Comparison of ENCODE assay signal across 7 cellular contexts in the genomic region with DNA sequence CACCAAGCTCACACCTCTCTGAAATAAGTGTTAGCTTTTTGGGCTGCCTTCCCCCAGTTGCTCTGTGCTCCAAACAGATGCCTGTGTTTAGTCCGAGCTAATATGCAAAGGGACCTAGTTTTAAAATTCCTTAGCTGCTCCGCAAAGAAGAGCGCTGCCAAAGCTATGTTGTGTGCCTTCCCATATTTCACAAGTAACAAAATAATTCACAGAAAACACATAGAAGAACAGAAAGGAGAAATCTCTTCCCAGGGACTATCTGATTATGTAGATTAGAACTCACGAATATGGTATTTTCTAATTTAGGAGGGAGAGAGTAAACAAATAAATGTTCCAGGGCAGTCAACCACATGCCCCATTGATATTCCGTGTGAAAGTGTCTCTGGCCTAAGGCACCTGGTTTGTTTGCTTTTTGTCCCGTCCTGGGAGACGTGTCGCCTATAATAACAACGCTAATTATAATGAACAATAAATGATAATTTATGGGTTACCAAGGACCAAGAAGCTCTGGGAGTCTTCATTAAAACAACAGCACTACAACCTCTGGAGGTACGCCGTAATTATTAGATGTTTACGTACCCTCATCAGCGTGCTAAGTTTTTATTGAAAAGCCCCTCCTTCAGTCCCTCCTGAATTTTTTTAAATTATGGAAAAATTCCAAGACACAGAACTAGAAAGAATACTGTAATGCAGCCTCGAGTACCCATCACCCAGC. TPM values are rescaled to one million over a fixed set of nuclear protein-coding genes. Genes with fewer than 3 reads are reported as not detected.
A peak's percentile ranks its signal among the peaks of the same experiment; 100 is the strongest.
DNase-seq lines count a peak whose midpoint lies in the region; ATAC-seq and TF ChIP-seq lines count a peak whose summit lies in the region.

No MANE protein-coding gene starts in this region.

- ATAC-seq in foreskin keratinocyte, result no peak

- H3K4me1 ChIP-seq in foreskin keratinocyte, result peaks cover 17% of the 10 kb centered on the region
- H3K4me1 ChIP-seq in skeletal muscle tissue (ENCODE audit: control insufficient read depth in 3 of 3, insufficient read depth in 3 of 3, low read length in 3 of 3), result peaks cover 3 to 11% (median 10%) of the 10 kb centered on the region in 3 donors

- in situ Hi-C loops in ACHN (cut with HindIII; ENCODE audit: low pct_ligation_motif_present, low pct_unique_long_range_greater_than_20kb, low sequenced_read_pairs), result no loop called here

- no peaks in the 10 kb centered on the region for H3K9me3 ChIP-seq in skeletal muscle tissue (ENCODE audit: control insufficient read depth in 3 of 3, low read length in 3 of 3)

- DNase-seq in HL-60 (ENCODE audit: low read depth in 1 of 2, low spot score in 1 of 2), result no peak
- DNase-seq in foreskin keratinocyte, result no peak
- no peak for DNase-seq in ACHN
- no peak for DNase-seq in glomerular visceral epithelial cell (ENCODE audit: extremely low spot score)
- DNase-seq in GM20000 (ENCODE audit: low spot score), result no peak

- 0 out of 2 replicates have a peak, but pooled peaks have one; percentile 32 for TF ChIP-seq POLR2A in Raji (IDR thresholded peaks at IDR 0.05; ENCODE audit: insufficient read depth, low read depth, low read length)

- H3K27ac ChIP-seq in HL-60 (replicated peaks), result peak overlapping the region; percentile 88
- H3K27ac ChIP-seq in foreskin keratinocyte, result peak overlapping the region; percentile 3
- peak overlapping the region; percentile 93 for H3K27ac ChIP-seq in skeletal muscle tissue (ENCODE audit: low read depth, low read length)

- peaks cover 0 to 3% (median 2%) of the 10 kb centered on the region in 3 donors for H3K36me3 ChIP-seq in skeletal muscle tissue (ENCODE audit: control insufficient read depth in 3 of 3, insufficient read depth in 3 of 3, low read length in 3 of 3)

- peak overlapping the region; percentile 66 to 92 (median 85) for H3K9ac ChIP-seq in skeletal muscle tissue (ENCODE audit: low read depth in 1 of 3, low read length in 3 of 3)

- TF ChIP-seq CTCF in HL-60 (IDR thresholded peaks at IDR 0.05; ENCODE audit: insufficient read depth, low read length) (no peak), foreskin keratinocyte (conservative IDR thresholded peaks at IDR 0.05) (no peak), GM20000 (IDR thresholded peaks at IDR 0.05; ENCODE audit: extremely low read depth, missing control alignments) (no peak)

- peak overlapping the region; percentile 99 for H3K4me3 ChIP-seq in HL-60 (replicated peaks; ENCODE audit: insufficient read depth, low read length)
- H3K4me3 ChIP-seq in skeletal muscle tissue (ENCODE audit: low read length in 3 of 3), result peak overlapping the region; percentile 90 to 94 (median 90)

- H3K27me3 ChIP-seq in HL-60 (ENCODE audit: insufficient read depth, poor library complexity, severe bottlenecking), result no peaks in the 10 kb centered on the region
- H3K27me3 ChIP-seq in foreskin keratinocyte, result no peaks in the 10 kb centered on the region
- no peaks in the 10 kb centered on the region for H3K27me3 ChIP-seq in skeletal muscle tissue (ENCODE audit: control insufficient read depth in 3 of 3, insufficient read depth in 3 of 3, low read length in 3 of 3)

RNA-seq across cellular contexts. Expression of a gene that starts 1.2 kb away (rescaled TPM):
- total RNA-seq in foreskin keratinocyte, result 26.9 and 34.0 TPM in 2 replicates
- polyA plus RNA-seq in foreskin keratinocyte, result 8.5 and 13.9 TPM in 2 replicates
- 52.7 TPM for total RNA-seq in skeletal muscle tissue

Comparison
In these comparisons a context has a peak if more than half of its experiments do, and no peak if none do; other contexts are left out.
1. H3K27ac ChIP-seq: peak in every context shown above with its lines; median percentile 93 in skeletal muscle tissue; 88 in HL-60; 3 in foreskin keratinocyte.